ENCODE assay signal across 8 cellular contexts in the genomic region with DNA sequence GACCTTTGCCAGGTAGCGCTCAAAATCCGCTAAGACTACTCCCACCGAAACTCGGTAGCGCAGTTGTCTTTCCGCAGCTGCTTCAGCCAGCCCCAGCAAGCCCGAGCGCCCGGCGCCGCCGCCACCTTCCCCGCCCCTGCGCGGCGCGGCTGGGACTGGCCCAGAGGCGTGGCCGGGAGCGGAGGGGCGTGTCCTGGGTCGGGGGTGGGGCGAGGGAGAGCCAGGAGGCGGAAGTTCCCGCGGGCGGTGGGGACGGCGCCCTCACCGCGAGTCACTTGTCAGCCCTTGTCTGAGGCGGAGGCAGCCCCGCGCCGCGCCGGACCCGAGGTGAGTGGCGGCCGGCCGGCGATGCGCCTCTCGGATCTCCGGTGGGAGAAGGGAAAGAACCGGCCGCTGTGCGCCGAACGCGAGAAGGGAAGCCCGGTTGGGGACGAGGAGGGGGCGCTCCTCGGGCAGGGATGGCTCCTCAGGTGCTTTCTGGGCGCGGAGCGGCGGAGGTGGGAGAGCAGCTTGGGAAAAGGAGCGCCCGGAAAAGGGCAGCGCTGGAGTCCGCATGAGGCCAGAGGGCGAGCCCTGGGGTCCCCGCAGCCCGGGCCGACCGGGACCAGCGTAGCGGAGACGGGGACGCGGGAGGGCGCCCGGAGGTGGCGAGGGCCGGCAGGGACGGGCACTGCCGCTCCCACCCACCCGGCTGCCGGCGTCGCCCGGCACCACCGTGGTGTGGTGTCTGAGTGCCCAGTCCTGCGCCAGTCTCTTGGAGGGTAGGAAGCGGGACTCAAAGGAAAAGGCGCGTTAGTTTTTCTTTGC. TPM values are rescaled to one million over a fixed set of nuclear protein-coding genes. Genes with fewer than 3 reads are reported as not detected.
A peak's percentile ranks its signal among the peaks of the same experiment; 100 is the strongest.
DNase-seq lines count a peak whose midpoint lies in the region; FAIRE-seq and TF ChIP-seq lines count a peak whose summit lies in the region.

A gene with protein sequence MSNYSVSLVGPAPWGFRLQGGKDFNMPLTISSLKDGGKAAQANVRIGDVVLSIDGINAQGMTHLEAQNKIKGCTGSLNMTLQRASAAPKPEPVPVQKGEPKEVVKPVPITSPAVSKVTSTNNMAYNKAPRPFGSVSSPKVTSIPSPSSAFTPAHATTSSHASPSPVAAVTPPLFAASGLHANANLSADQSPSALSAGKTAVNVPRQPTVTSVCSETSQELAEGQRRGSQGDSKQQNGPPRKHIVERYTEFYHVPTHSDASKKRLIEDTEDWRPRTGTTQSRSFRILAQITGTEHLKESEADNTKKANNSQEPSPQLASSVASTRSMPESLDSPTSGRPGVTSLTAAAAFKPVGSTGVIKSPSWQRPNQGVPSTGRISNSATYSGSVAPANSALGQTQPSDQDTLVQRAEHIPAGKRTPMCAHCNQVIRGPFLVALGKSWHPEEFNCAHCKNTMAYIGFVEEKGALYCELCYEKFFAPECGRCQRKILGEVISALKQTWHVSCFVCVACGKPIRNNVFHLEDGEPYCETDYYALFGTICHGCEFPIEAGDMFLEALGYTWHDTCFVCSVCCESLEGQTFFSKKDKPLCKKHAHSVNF (plus strand): TSS at position 274 of the 807 bp plus-strand sequence. CDS start 3,347 bp downstream, outside the sequence.

- no peaks in the 10 kb centered on the region for H3K9me3 ChIP-seq in Loucy (ENCODE audit: insufficient read depth, low read depth, low read length)

- no peak for FAIRE-seq in frontal cortex (lab: Jason Lieb, UNC)

- TF ChIP-seq CTCF in Loucy (conservative IDR thresholded peaks at IDR 0.05; ENCODE audit: low read length) = 0 out of 2 replicates have a peak, but pooled peaks have one; percentile 7

- H3K79me2 ChIP-seq in Loucy (ENCODE audit: insufficient read depth, low read length) = peaks cover 43% of the 10 kb centered on the region

- H3K4me1 ChIP-seq in Loucy (ENCODE audit: insufficient read depth, low read length, poor library complexity, severe bottlenecking) = peaks cover 64% of the 10 kb centered on the region

- H3K9ac ChIP-seq in Loucy (ENCODE audit: low read depth, low read length, poor library complexity, severe bottlenecking) = peak within 1 kb of the TSS; percentile 82

- H2AFZ ChIP-seq in Loucy (ENCODE audit: low read length) = peak within 1 kb of the TSS; percentile 90

- H3F3A ChIP-seq in Loucy (ENCODE audit: low read depth) = peaks cover 4% of the 10 kb centered on the region; the same call in 1 of the 2 replicates

- H3K27me3 ChIP-seq in H7 (ENCODE audit: control insufficient read depth, insufficient read depth, low read length) = no peaks in the 10 kb centered on the region
- no peaks in the 10 kb centered on the region for H3K27me3 ChIP-seq in Loucy (ENCODE audit: insufficient read depth, low read length, poor library complexity, severe bottlenecking)

- H3K9me2 ChIP-seq in Loucy (replicated peaks; ENCODE audit: low read depth, low read length) = no peaks in the 10 kb centered on the region

- peaks cover 7% of the 10 kb centered on the region for H4K20me1 ChIP-seq in Loucy (ENCODE audit: insufficient read depth, low read length, poor library complexity, severe bottlenecking)

- H3K4me3 ChIP-seq in H7 (ENCODE audit: insufficient read depth, low read depth, low read length) (peak within 1 kb of the TSS; percentile 80), Loucy (ENCODE audit: low read length, poor library complexity, severe bottlenecking) (peak within 1 kb of the TSS; percentile 85)

- H3K4me2 ChIP-seq in Loucy (ENCODE audit: low read depth, low read length, poor library complexity, severe bottlenecking) = peak within 1 kb of the TSS; percentile 89

- in situ Hi-C loops in SK-MEL-5 (cut with HindIII; ENCODE audit: low pct_unique_long_range_greater_than_20kb, low sequenced_read_pairs) = no loop called here

- H3K36me3 ChIP-seq in H7 (replicated peaks; ENCODE audit: control insufficient read depth, insufficient read depth, low read length) = no peaks in the 10 kb centered on the region
- no peaks in the 10 kb centered on the region for H3K36me3 ChIP-seq in Loucy (ENCODE audit: insufficient read depth, low read length)

- DNase-seq in GDM1 (lab: John Stamatoyannopoulos, UW) (peak; percentile 85), H7 (peak; percentile 94), SK-MEL-5 (ENCODE audit: low read depth, low spot score) (peak; percentile 83), frontal cortex (ENCODE audit: low spot score in 2 of 2) (peak; percentile 92), non-pigmented ciliary epithelial cell (ENCODE audit: low read depth) (peak; percentile 57), superior temporal gyrus (ENCODE audit: extremely low spot score) (peak; percentile 86)
- DNase-seq in activated naive CD4-positive, alpha-beta T cell treated with Interleukin-2 at 50 U/mL for 16 hours = peak; percentile 87

RNA-seq across cellular contexts. Expression of the gene that starts here (rescaled TPM):
- 33.4 and 43.1 TPM in 2 replicates for total RNA-seq in H7 (2014; rRNA removed; shearing (Covaris generic))
- 21.2 and 25.4 TPM in 2 replicates for total RNA-seq in SK-MEL-5 (2014; rRNA removed; shearing (Covaris generic))
- 18.5 and 31.5 TPM in 2 replicates for polyA plus RNA-seq in SK-MEL-5 (2015; cell fraction: cytosol; rRNA removed)
- polyA plus RNA-seq in SK-MEL-5 (2015; cell fraction: nucleus; rRNA removed) = 11.1 and 11.2 TPM in 2 replicates
- 20.0 TPM for total RNA-seq in frontal cortex

Comparison
In these comparisons a context has a peak if more than half of its experiments do, and no peak if none do; other contexts are left out.
1. Peak in every context shown above with its lines: DNase-seq and H3K4me3 ChIP-seq.